In genomic region chr12:45728625-45729232, GRCh38 we compare ENCODE assay signal across 1 cellular context.
TF ChIP-seq lines count a peak whose summit lies in the region.

No MANE protein-coding gene starts in this region.

TF ChIP-seq in K562, 482 proteins besides CTCF, POLR2A, EP300 and RAD21 (continued from another document and continues in another):
- TF ChIP-seq, protein P1, sequence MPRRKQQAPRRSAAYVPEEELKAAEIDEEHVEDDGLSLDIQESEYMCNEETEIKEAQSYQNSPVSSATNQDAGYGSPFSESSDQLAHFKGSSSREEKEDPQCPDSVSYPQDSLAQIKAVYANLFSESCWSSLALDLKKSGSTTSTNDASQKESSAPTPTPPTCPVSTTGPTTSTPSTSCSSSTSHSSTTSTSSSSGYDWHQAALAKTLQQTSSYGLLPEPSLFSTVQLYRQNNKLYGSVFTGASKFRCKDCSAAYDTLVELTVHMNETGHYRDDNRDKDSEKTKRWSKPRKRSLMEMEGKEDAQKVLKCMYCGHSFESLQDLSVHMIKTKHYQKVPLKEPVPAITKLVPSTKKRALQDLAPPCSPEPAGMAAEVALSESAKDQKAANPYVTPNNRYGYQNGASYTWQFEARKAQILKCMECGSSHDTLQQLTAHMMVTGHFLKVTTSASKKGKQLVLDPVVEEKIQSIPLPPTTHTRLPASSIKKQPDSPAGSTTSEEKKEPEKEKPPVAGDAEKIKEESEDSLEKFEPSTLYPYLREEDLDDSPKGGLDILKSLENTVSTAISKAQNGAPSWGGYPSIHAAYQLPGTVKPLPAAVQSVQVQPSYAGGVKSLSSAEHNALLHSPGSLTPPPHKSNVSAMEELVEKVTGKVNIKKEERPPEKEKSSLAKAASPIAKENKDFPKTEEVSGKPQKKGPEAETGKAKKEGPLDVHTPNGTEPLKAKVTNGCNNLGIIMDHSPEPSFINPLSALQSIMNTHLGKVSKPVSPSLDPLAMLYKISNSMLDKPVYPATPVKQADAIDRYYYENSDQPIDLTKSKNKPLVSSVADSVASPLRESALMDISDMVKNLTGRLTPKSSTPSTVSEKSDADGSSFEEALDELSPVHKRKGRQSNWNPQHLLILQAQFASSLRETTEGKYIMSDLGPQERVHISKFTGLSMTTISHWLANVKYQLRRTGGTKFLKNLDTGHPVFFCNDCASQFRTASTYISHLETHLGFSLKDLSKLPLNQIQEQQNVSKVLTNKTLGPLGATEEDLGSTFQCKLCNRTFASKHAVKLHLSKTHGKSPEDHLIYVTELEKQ (CRISPR knock-in tag; IDR thresholded peaks at IDR 0.05) = no peak
- TF ChIP-seq JUND (IDR thresholded peaks at IDR 0.05; ENCODE audit: borderline replicate concordance, low read depth, low read length) (peak; percentile 65), JUND (tag; IDR thresholded peaks at IDR 0.05; ENCODE audit: borderline replicate concordance, low read depth, low read length) (peak; percentile 53; the same call in 1 of the 3 replicates), NUFIP1 (IDR thresholded peaks at IDR 0.05; ENCODE audit: partially characterized antibody) (no peak), TAL1 (IDR thresholded peaks at IDR 0.05) (no peak), POLR2B (IDR thresholded peaks at IDR 0.05; ENCODE audit: low read depth, partially characterized antibody) (peak; percentile 95), CEBPB (tag; IDR thresholded peaks at IDR 0.05) (no peak), CBX5 (IDR thresholded peaks at IDR 0.05; ENCODE audit: borderline replicate concordance, low read depth) (peak; percentile 65; the same call in 1 of the 2 replicates), ETV1 (tag; conservative IDR thresholded peaks at IDR 0.05; ENCODE audit: low read depth) (peak; percentile 93), NFXL1 (CRISPR knock-in tag; IDR thresholded peaks at IDR 0.05) (no peak), ZNF436 (CRISPR knock-in tag; IDR thresholded peaks at IDR 0.05) (peak; percentile 68; the same call in 1 of the 2 replicates), CC2D1A (IDR thresholded peaks at IDR 0.05) (peak; percentile 75; the same call in 1 of the 2 replicates), ZNF398 (CRISPR knock-in tag; IDR thresholded peaks at IDR 0.05) (no peak), PBX2 (CRISPR knock-in tag; IDR thresholded peaks at IDR 0.05; ENCODE audit: low read depth) (no peak), PBX2 (tag; conservative IDR thresholded peaks at IDR 0.05; ENCODE audit: low read depth) (no peak), PTRF (tag; IDR thresholded peaks at IDR 0.05) (no peak), ASH1L (IDR thresholded peaks at IDR 0.05; ENCODE audit: borderline replicate concordance, low read depth, partially characterized antibody) (no peak), CAMTA2 (CRISPR knock-in tag; conservative IDR thresholded peaks at IDR 0.05) (no peak), ZNF311 (CRISPR knock-in tag; IDR thresholded peaks at IDR 0.05) (no peak), ZNF232 (CRISPR knock-in tag; IDR thresholded peaks at IDR 0.05) (no peak), TCF3 (CRISPR knock-in tag; IDR thresholded peaks at IDR 0.05) (peak; percentile 46), HOMEZ (CRISPR knock-in tag; IDR thresholded peaks at IDR 0.05) (no peak), GTF2E2 (tag; IDR thresholded peaks at IDR 0.05) (peak; percentile 75), ZNF778 (CRISPR knock-in tag; IDR thresholded peaks at IDR 0.05) (no peak), CBFA2T3 (IDR thresholded peaks at IDR 0.05) (no peak; the same call in 1 of the 2 replicates), ATF1 (CRISPR knock-in tag; IDR thresholded peaks at IDR 0.05) (no peak; the same call in 1 of the 2 replicates), ATF1 (tag; IDR thresholded peaks at IDR 0.05) (peak; percentile 80), NFIC (IDR thresholded peaks at IDR 0.05) (peak; percentile 49), TOE1 (IDR thresholded peaks at IDR 0.05; ENCODE audit: borderline replicate concordance) (peak; percentile 83), TOE1 (CRISPR knock-in tag; IDR thresholded peaks at IDR 0.05; ENCODE audit: borderline replicate concordance, low read depth) (no peak), SMARCE1 (IDR thresholded peaks at IDR 0.05) (peak; percentile 18; the same call in 1 of the 2 replicates), ETV6 (IDR thresholded peaks at IDR 0.05; ENCODE audit: borderline replicate concordance in 1 of 2, low read depth in 2 of 2, low read length in 1 of 2) (no peak), ETV6 (CRISPR knock-in tag; IDR thresholded peaks at IDR 0.05; ENCODE audit: borderline replicate concordance) (no peak), KLF16 (IDR thresholded peaks at IDR 0.05) (0 out of 2 replicates have a peak, but pooled peaks have one; percentile 23), CHD2 (IDR thresholded peaks at IDR 0.05; ENCODE audit: low read depth, low read length) (0 out of 2 replicates have a peak, but pooled peaks have one; percentile 27), ZC3H11A (IDR thresholded peaks at IDR 0.05; ENCODE audit: low read depth, low read length) (no peak), FOXJ2 (tag; IDR thresholded peaks at IDR 0.05) (no peak), MNT (conservative IDR thresholded peaks at IDR 0.05) (peak; percentile 73 to 88), ZBTB7A (IDR thresholded peaks at IDR 0.05; ENCODE audit: borderline replicate concordance, control insufficient read depth, low read depth, low read length) (peak; percentile 82), ZNF124 (CRISPR knock-in tag; IDR thresholded peaks at IDR 0.05) (no peak)
- TF ChIP-seq, protein P2, sequence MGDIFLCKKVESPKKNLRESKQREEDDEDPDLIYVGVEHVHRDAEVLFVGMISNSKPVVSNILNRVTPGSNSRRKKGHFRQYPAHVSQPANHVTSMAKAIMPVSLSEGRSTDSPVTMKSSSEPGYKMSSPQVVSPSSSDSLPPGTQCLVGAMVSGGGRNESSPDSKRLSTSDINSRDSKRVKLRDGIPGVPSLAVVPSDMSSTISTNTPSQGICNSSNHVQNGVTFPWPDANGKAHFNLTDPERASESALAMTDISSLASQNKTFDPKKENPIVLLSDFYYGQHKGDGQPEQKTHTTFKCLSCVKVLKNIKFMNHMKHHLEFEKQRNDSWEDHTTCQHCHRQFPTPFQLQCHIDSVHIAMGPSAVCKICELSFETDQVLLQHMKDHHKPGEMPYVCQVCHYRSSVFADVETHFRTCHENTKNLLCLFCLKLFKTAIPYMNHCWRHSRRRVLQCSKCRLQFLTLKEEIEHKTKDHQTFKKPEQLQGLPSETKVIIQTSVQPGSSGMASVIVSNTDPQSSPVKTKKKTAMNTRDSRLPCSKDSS (IDR thresholded peaks at IDR 0.05; ENCODE audit: low read depth, partially characterized antibody) = no peak
- TF ChIP-seq, protein P3, sequence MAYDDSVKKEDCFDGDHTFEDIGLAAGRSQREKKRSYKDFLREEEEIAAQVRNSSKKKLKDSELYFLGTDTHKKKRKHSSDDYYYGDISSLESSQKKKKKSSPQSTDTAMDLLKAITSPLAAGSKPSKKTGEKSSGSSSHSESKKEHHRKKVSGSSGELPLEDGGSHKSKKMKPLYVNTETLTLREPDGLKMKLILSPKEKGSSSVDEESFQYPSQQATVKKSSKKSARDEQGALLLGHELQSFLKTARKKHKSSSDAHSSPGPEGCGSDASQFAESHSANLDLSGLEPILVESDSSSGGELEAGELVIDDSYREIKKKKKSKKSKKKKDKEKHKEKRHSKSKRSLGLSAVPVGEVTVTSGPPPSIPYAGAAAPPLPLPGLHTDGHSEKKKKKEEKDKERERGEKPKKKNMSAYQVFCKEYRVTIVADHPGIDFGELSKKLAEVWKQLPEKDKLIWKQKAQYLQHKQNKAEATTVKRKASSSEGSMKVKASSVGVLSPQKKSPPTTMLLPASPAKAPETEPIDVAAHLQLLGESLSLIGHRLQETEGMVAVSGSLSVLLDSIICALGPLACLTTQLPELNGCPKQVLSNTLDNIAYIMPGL (CRISPR knock-in tag; IDR thresholded peaks at IDR 0.05) = peak; percentile 71; the same call in 1 of the 2 replicates
- TF ChIP-seq, protein P4, sequence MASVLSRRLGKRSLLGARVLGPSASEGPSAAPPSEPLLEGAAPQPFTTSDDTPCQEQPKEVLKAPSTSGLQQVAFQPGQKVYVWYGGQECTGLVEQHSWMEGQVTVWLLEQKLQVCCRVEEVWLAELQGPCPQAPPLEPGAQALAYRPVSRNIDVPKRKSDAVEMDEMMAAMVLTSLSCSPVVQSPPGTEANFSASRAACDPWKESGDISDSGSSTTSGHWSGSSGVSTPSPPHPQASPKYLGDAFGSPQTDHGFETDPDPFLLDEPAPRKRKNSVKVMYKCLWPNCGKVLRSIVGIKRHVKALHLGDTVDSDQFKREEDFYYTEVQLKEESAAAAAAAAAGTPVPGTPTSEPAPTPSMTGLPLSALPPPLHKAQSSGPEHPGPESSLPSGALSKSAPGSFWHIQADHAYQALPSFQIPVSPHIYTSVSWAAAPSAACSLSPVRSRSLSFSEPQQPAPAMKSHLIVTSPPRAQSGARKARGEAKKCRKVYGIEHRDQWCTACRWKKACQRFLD (CRISPR knock-in tag; IDR thresholded peaks at IDR 0.05) = peak; percentile 90
- TF ChIP-seq, protein P5, sequence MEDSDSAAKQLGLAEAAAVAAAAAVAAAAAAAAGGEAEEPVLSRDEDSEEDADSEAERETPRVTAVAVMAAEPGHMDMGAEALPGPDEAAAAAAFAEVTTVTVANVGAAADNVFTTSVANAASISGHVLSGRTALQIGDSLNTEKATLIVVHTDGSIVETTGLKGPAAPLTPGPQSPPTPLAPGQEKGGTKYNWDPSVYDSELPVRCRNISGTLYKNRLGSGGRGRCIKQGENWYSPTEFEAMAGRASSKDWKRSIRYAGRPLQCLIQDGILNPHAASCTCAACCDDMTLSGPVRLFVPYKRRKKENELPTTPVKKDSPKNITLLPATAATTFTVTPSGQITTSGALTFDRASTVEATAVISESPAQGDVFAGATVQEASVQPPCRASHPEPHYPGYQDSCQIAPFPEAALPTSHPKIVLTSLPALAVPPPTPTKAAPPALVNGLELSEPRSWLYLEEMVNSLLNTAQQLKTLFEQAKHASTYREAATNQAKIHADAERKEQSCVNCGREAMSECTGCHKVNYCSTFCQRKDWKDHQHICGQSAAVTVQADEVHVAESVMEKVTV (CRISPR knock-in tag; IDR thresholded peaks at IDR 0.05) = no peak
- TF ChIP-seq, protein P6, sequence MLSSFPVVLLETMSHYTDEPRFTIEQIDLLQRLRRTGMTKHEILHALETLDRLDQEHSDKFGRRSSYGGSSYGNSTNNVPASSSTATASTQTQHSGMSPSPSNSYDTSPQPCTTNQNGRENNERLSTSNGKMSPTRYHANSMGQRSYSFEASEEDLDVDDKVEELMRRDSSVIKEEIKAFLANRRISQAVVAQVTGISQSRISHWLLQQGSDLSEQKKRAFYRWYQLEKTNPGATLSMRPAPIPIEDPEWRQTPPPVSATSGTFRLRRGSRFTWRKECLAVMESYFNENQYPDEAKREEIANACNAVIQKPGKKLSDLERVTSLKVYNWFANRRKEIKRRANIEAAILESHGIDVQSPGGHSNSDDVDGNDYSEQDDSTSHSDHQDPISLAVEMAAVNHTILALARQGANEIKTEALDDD (IDR thresholded peaks at IDR 0.05) = no peak
- TF ChIP-seq, protein P7, sequence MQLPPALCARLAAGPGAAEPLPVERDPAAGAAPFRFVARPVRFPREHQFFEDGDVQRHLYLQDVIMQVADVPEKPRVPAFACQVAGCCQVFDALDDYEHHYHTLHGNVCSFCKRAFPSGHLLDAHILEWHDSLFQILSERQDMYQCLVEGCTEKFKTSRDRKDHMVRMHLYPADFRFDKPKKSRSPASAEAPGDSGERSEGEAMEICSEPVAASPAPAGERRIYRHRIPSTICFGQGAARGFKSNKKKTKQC (CRISPR knock-in tag; IDR thresholded peaks at IDR 0.05) = peak; percentile 83
